ENCODE assay signal across 8 cellular contexts in genomic region chr17:80414803-80415625, GRCh38. TPM values are rescaled to one million over a fixed set of nuclear protein-coding genes. Genes with fewer than 3 reads are reported as not detected.
DNase-seq lines count a peak whose midpoint lies in the region; ATAC-seq and TF ChIP-seq lines count a peak whose summit lies in the region.

TSS of gene ENDOV (plus strand) at chr17:80415167. CDS start at chr17:80415195, 28 bp downstream.

- no peaks in the 10 kb centered on the region for H3K9me2 ChIP-seq in GM23338 (ENCODE audit: insufficient read depth)

- peak within 1 kb of the TSS; percentile 93 for H3K27ac Mint-ChIP-seq in GM23338
- peak within 1 kb of the TSS; percentile 35 for H3K27ac Mint-ChIP-seq in activated T-cell treated with anti-CD3 and anti-CD28 coated beads, Interleukin-2, amount 50 U/mL, for 72 hours

- H2AFZ ChIP-seq in GM23338: peak within 1 kb of the TSS; percentile 98

- no peaks in the 10 kb centered on the region for H3K9me3 ChIP-seq in esophagus squamous epithelium
- no peaks in the 10 kb centered on the region for H3K9me3 ChIP-seq in muscle layer of duodenum (ENCODE audit: control insufficient read depth in 1 of 2, low read length in 2 of 2)

- peak within 1 kb of the TSS; percentile 80; the same call in 1 of the 2 replicates for H3K27ac ChIP-seq in GM23338 (ENCODE audit: low read depth)
- H3K27ac ChIP-seq in esophagus squamous epithelium: peak within 1 kb of the TSS; percentile 84 to 98 (median 96)
- peak within 1 kb of the TSS; percentile 82 for H3K27ac ChIP-seq in muscle layer of duodenum (ENCODE audit: low read length)

- peak within 1 kb of the TSS; percentile 98 for H3K4me2 ChIP-seq in GM23338

- peaks cover 10% of the 10 kb centered on the region for H3K4me1 Mint-ChIP-seq in GM23338
- H3K4me1 Mint-ChIP-seq in activated T-cell treated with anti-CD3 and anti-CD28 coated beads, Interleukin-2, amount 50 U/mL, for 72 hours (ENCODE audit: low read depth): peaks cover 40% of the 10 kb centered on the region

- WGBS in esophagus squamous epithelium, 2 donors: 0 to 2% methylated on average over 11 to 13 of the region's 97 CpGs

- peak; percentile 93 for ATAC-seq in GM23338
- ATAC-seq in activated T-cell treated with anti-CD3 and anti-CD28 coated beads, Interleukin-2, amount 50 U/mL, for 72 hours (replicated peaks in 1 of 2): peak; percentile 95 to 96

- 0 out of 2 replicates have a peak, but pooled peaks cover 2% of the 10 kb centered on the region for H3K79me2 ChIP-seq in GM23338 (replicated peaks; ENCODE audit: insufficient read depth)

- H3K36me3 ChIP-seq in GM23338 (ENCODE audit: insufficient read depth): no peaks in the 10 kb centered on the region
- peaks cover 0 to 31% (median 0%) of the 10 kb centered on the region in 3 donors for H3K36me3 ChIP-seq in esophagus squamous epithelium
- H3K36me3 ChIP-seq in muscle layer of duodenum (ENCODE audit: control insufficient read depth in 1 of 2, insufficient read depth in 2 of 2, low read length in 2 of 2): peaks cover 10 to 17% of the 10 kb centered on the region in 2 donors

- peak within 1 kb of the TSS; percentile 91 for H3K4me3 Mint-ChIP-seq in GM23338
- H3K4me3 Mint-ChIP-seq in activated T-cell treated with anti-CD3 and anti-CD28 coated beads, Interleukin-2, amount 50 U/mL, for 72 hours: peak within 1 kb of the TSS; percentile 89

- peaks cover 24% of the 10 kb centered on the region for H3K27me3 Mint-ChIP-seq in GM23338 (ENCODE audit: insufficient read depth, low read depth, poor library complexity)
- H3K27me3 Mint-ChIP-seq in activated T-cell treated with anti-CD3 and anti-CD28 coated beads, Interleukin-2, amount 50 U/mL, for 72 hours (ENCODE audit: low read depth): peaks cover 25% of the 10 kb centered on the region

- H3K4me3 ChIP-seq in GM23338 (peak within 1 kb of the TSS; percentile 93), esophagus squamous epithelium (peak within 1 kb of the TSS; percentile 67 to 99 (median 86)), muscle layer of duodenum (ENCODE audit: low read depth in 1 of 2, low read length in 2 of 2) (peak within 1 kb of the TSS; percentile 93 to 96)

- H3K9me3 Mint-ChIP-seq in GM23338: no peaks in the 10 kb centered on the region; the same call in 2 of the 3 replicates
- no peaks in the 10 kb centered on the region for H3K9me3 Mint-ChIP-seq in activated T-cell treated with anti-CD3 and anti-CD28 coated beads, Interleukin-2, amount 50 U/mL, for 72 hours

- DNase-seq in DMS79 treated with DMSO at 0.1 percent for 48 hours (lab: John Stamatoyannopoulos, UW) (peak; percentile 60), GM23338 (ENCODE audit: low spot score) (peak; percentile 95), LHCN-M2 (ENCODE audit: low read depth) (peak; percentile 88), RKO (ENCODE audit: low spot score) (peak; percentile 91), esophagus squamous epithelium (lab: John Stamatoyannopoulos, UW) (peak; percentile 65)
- peak; percentile 92 to 93 for DNase-seq in activated T-cell treated with anti-CD3 and anti-CD28 coated beads, Interleukin-2, amount 50 U/mL, for 72 hours
- DNase-seq in stimulated activated CD8-positive, alpha-beta memory T cell treated with anti-CD3 and anti-CD28 coated beads, Interleukin-7, amount 100 ng/mL, for 1 hour (ENCODE audit: low read depth in 2 of 2): peak; percentile 84

- H3K27me3 ChIP-seq in GM23338 (ENCODE audit: insufficient read depth) (peaks cover 13% of the 10 kb centered on the region), esophagus squamous epithelium (no peaks in the 10 kb centered on the region), muscle layer of duodenum (ENCODE audit: low read depth, low read length) (no peaks in the 10 kb centered on the region)

- peaks cover 4% of the 10 kb centered on the region; the same call in 1 of the 2 replicates for H4K20me1 ChIP-seq in GM23338 (replicated peaks; ENCODE audit: insufficient read depth)

- intact Hi-C loops in esophagus squamous epithelium (cut with DNase I): no loop called here

- TF ChIP-seq CTCF in GM23338 (conservative IDR thresholded peaks at IDR 0.05; ENCODE audit: low read depth in 2 of 2): no peak
- no peak for TF ChIP-seq CTCF in esophagus squamous epithelium (IDR thresholded peaks at IDR 0.05)

- H3K4me1 ChIP-seq in GM23338 (ENCODE audit: insufficient read depth): peaks cover 3% of the 10 kb centered on the region; the same call in 1 of the 2 replicates
- H3K4me1 ChIP-seq in esophagus squamous epithelium: peaks cover 9 to 34% (median 24%) of the 10 kb centered on the region in 3 donors
- peaks cover 8 to 24% of the 10 kb centered on the region in 2 donors for H3K4me1 ChIP-seq in muscle layer of duodenum (ENCODE audit: control insufficient read depth in 1 of 2, insufficient read depth in 2 of 2, low read length in 2 of 2)

- TF ChIP-seq POLR2A in esophagus squamous epithelium (IDR thresholded peaks at IDR 0.05): peak in 1 of 4 donors; percentile 57

- H3K36me3 Mint-ChIP-seq in GM23338 (ENCODE audit: low read depth): peaks cover 4% of the 10 kb centered on the region; the same call in 2 of the 3 replicates
- no peaks in the 10 kb centered on the region for H3K36me3 Mint-ChIP-seq in activated T-cell treated with anti-CD3 and anti-CD28 coated beads, Interleukin-2, amount 50 U/mL, for 72 hours (ENCODE audit: insufficient read depth in 2 of 2)

- H3F3A ChIP-seq in GM23338 (replicated peaks; ENCODE audit: low read depth): 0 out of 2 replicates have a peak, but pooled peaks cover 3% of the 10 kb centered on the region

TF ChIP-seq in GM23338, 12 proteins besides CTCF, POLR2A, EP300 and RAD21 (continues in another document):
- peak; percentile 62 for TF ChIP-seq POLR2AphosphoS5 (IDR thresholded peaks at IDR 0.05; ENCODE audit: low read depth)
- TF ChIP-seq ZNF331 (CRISPR knock-in tag; IDR thresholded peaks at IDR 0.05; ENCODE audit: low read depth): no peak
- TF ChIP-seq EZH2 (IDR thresholded peaks at IDR 0.05; ENCODE audit: low read depth, unreplicated experiment): no peak
- peak; percentile 25 for TF ChIP-seq JUNB (IDR thresholded peaks at IDR 0.05; ENCODE audit: unreplicated experiment)
- no peak for TF ChIP-seq ZNF114 (CRISPR knock-in tag; IDR thresholded peaks at IDR 0.05)
- peak; percentile 85 for TF ChIP-seq ETS1 (IDR thresholded peaks at IDR 0.05)
- no peak for TF ChIP-seq STAT1 (IDR thresholded peaks at IDR 0.05; ENCODE audit: unreplicated experiment)
- no peak for TF ChIP-seq REST (IDR thresholded peaks at IDR 0.05; ENCODE audit: unreplicated experiment)
- peak; percentile 94 for TF ChIP-seq CREB1 (CRISPR knock-in tag; IDR thresholded peaks at IDR 0.05; ENCODE audit: low read depth)

RNA-seq across cellular contexts. Expression of gene ENDOV, which starts in this region (rescaled TPM):
- 10.2 and 11.5 TPM in 2 replicates for total RNA-seq in GM23338 (2014; rRNA removed; shearing (Covaris generic))
- polyA plus RNA-seq in GM23338 (2016; fragmentation: Nextera tagmentation; extraction: Ambion mirVana): 16.0 and 16.1 TPM in 2 replicates
- 11.5 and 13.7 TPM in 2 replicates for total RNA-seq in LHCN-M2 (2014; rRNA removed)
- polyA plus RNA-seq in LHCN-M2 (2012): 17.3 TPM
- total RNA-seq in activated T-cell treated with anti-CD3 and anti-CD28 coated beads, Interleukin-2, amount 50 U/mL, for 72 hours: 10 to 100 TPM; 25.3 to 29.0 TPM
- total RNA-seq in esophagus squamous epithelium: 10 to 100 TPM in 3 of 4 donors, 1 to 10 TPM in 1; 7.4 to 16.0 (median 14.5) TPM

Comparison
In these comparisons a context has a peak if more than half of its experiments do, and no peak if none do; other contexts are left out.
1. Peak in every context shown above with its lines: DNase-seq, ATAC-seq, H3K4me3 ChIP-seq and H3K27ac ChIP-seq.